ENCODE assay signal across 8 cellular contexts in genomic region chr14:90760591-90761316, GRCh38. TPM values are rescaled to one million over a fixed set of nuclear protein-coding genes. Genes with fewer than 3 reads are reported as not detected.
DNase-seq lines count a peak whose midpoint lies in the region; ATAC-seq and TF ChIP-seq lines count a peak whose summit lies in the region.

No MANE protein-coding gene starts in this region.

- H3K4me1 ChIP-seq in adrenal gland (replicated peaks in 1 of 2) (peaks cover 9 to 13% of the 10 kb centered on the region in 2 donors), lung (ENCODE audit: control insufficient read depth in 2 of 2, insufficient read depth in 2 of 2, low read length in 2 of 2) (peaks cover 2 to 7% of the 10 kb centered on the region in 2 donors)

- no peaks in the 10 kb centered on the region for H3K36me3 ChIP-seq in adrenal gland (replicated peaks in 1 of 2)
- no peaks in the 10 kb centered on the region for H3K36me3 ChIP-seq in lung (ENCODE audit: control insufficient read depth in 2 of 2, insufficient read depth in 2 of 2, low read length in 2 of 2)

- DNase-seq in Daoy (ENCODE audit: low read depth) (peak; percentile 48), LoVo (ENCODE audit: low spot score) (peak; percentile 22), adrenal gland (peak in 1 of 7 donors; percentile 29), lung (ENCODE audit: low spot score) (no peak), NCI-H1048 (lab: John Stamatoyannopoulos, UW) (no peak), cerebellar nuclear complex (lab: John Stamatoyannopoulos, UW) (no peak)
- no peak for DNase-seq in stimulated activated CD4-positive, alpha-beta T cell treated with anti-CD3 and anti-CD28 coated beads, Interleukin-4, amount 100 ng/mL, for 1 hour

- H3K9me3 ChIP-seq in adrenal gland (replicated peaks in 1 of 3) (no peaks in the 10 kb centered on the region), lung (ENCODE audit: control insufficient read depth in 2 of 2, insufficient read depth in 1 of 2, low read length in 1 of 2) (no peaks in the 10 kb centered on the region)

- H3K4me3 ChIP-seq in adrenal gland (no peak overlapping the region), lung (no peak overlapping the region)

- ATAC-seq in lung (ENCODE audit: insufficient read depth, low FRiP score): no peak
- ATAC-seq in GM21360 (IDR thresholded peaks at IDR 0.05; ENCODE audit: unreplicated experiment): no peak

- H3K27ac ChIP-seq in adrenal gland: no peak overlapping the region
- no peak overlapping the region for H3K27ac ChIP-seq in lung (ENCODE audit: low read depth in 1 of 2, low read length in 1 of 2)

- intact Hi-C loops in adrenal gland (cut with DNase I): no loop called here

- H3K27me3 ChIP-seq in adrenal gland (no peaks in the 10 kb centered on the region), lung (ENCODE audit: control insufficient read depth, insufficient read depth) (no peaks in the 10 kb centered on the region)

- WGBS in adrenal gland, 4 donors: 81 to 89% (median 87%) methylated on average over 4 of the region's 4 CpGs
- 83 to 93% methylated on average over 4 of the region's 4 CpGs for WGBS in lung, 2 donors

- no peak for TF ChIP-seq POLR2A in adrenal gland (IDR thresholded peaks at IDR 0.05)

- peak in 5 of 6 experiments; percentile 33 to 55 (median 43) for TF ChIP-seq CTCF in adrenal gland (IDR thresholded peaks at IDR 0.05)
- TF ChIP-seq CTCF in lung (IDR thresholded peaks at IDR 0.05; ENCODE audit: control extremely low read depth, extremely low read depth): peak; percentile 9

RNA-seq across cellular contexts. Expression of gene TTC7B, which starts 55.5 kb away (rescaled TPM):
- total RNA-seq in Daoy (2014; rRNA removed; shearing (Covaris generic)): 21.3 and 33.2 TPM in 2 replicates
- 10 to 100 TPM; 13.6 to 58.4 (median 26.0) TPM for total RNA-seq in adrenal gland
- polyA plus RNA-seq in adrenal gland: 10 to 100 TPM in 2 of 3 donors, 1 to 10 TPM in 1; 10.0 to 13.6 (median 11.7) TPM
- 10 to 100 TPM; 30.3 to 39.6 TPM for total RNA-seq in lung
- polyA plus RNA-seq in lung: 10 to 100 TPM; 11.0 to 15.8 TPM

Comparison
In these comparisons a context has a peak if more than half of its experiments do, and no peak if none do; other contexts are left out.
1. DNase-seq: peak in Daoy (single experiment) and LoVo (single experiment); none in lung (single experiment), stimulated activated CD4-positive, alpha-beta T cell treated with anti-CD3 and anti-CD28 coated beads, Interleukin-4, amount 100 ng/mL, for 1 hour (single experiment), NCI-H1048 (single experiment) and cerebellar nuclear complex (0 of 2).